2 cellular contexts compared by ENCODE assay signal in genomic region chr3:126267976-126268615, GRCh38.
TF ChIP-seq lines count a peak whose summit lies in the region.

No MANE protein-coding gene starts in this region.

TF ChIP-seq in SK-N-SH, 30 proteins besides CTCF, POLR2A, EP300 and RAD21 (continued from another document):
- TF ChIP-seq TAF1 (IDR thresholded peaks at IDR 0.05; ENCODE audit: borderline replicate concordance, low read depth, low read length) (no peak), PBX3 (IDR thresholded peaks at IDR 0.05) (no peak), NRF1 (IDR thresholded peaks at IDR 0.05; ENCODE audit: low read depth, low read length) (no peak), USF2 (IDR thresholded peaks at IDR 0.05; ENCODE audit: borderline replicate concordance, low read depth, low read length) (no peak), TEAD4 (IDR thresholded peaks at IDR 0.05; ENCODE audit: borderline replicate concordance, insufficient read depth) (no peak), JUND (IDR thresholded peaks at IDR 0.05) (no peak), NFIC (IDR thresholded peaks at IDR 0.05; ENCODE audit: borderline replicate concordance) (no peak), CHD2 (IDR thresholded peaks at IDR 0.05; ENCODE audit: low read length, partially characterized antibody) (no peak), GABPA (IDR thresholded peaks at IDR 0.05; ENCODE audit: low read depth) (no peak), RFX5 (IDR thresholded peaks at IDR 0.05; ENCODE audit: low read length) (no peak), GATA2 (CRISPR knock-in tag; IDR thresholded peaks at IDR 0.05) (no peak), MXI1 (IDR thresholded peaks at IDR 0.05; ENCODE audit: low read depth, low read length) (no peak), USF1 (IDR thresholded peaks at IDR 0.05; ENCODE audit: borderline replicate concordance, low read depth) (no peak)

TF ChIP-seq in SK-N-SH treated with all-trans-retinoic acid at 6 μM for 48 hours, 23 proteins besides CTCF, POLR2A, EP300 and RAD21 (continued from another document):
- TF ChIP-seq ZNF8 (CRISPR knock-in tag; IDR thresholded peaks at IDR 0.05) (no peak), ISL1 (CRISPR knock-in tag; IDR thresholded peaks at IDR 0.05) (no peak), ZC3H10 (CRISPR knock-in tag; IDR thresholded peaks at IDR 0.05) (no peak), CSRNP3 (CRISPR knock-in tag; IDR thresholded peaks at IDR 0.05) (no peak), ARNTL (CRISPR knock-in tag; IDR thresholded peaks at IDR 0.05; ENCODE audit: borderline replicate concordance, low read depth) (no peak), TOX (CRISPR knock-in tag; IDR thresholded peaks at IDR 0.05; ENCODE audit: borderline replicate concordance) (no peak), ZNF70 (CRISPR knock-in tag; IDR thresholded peaks at IDR 0.05) (no peak), PPARA (CRISPR knock-in tag; IDR thresholded peaks at IDR 0.05; ENCODE audit: borderline replicate concordance) (no peak), SNAI2 (CRISPR knock-in tag; IDR thresholded peaks at IDR 0.05) (no peak), CSDC2 (CRISPR knock-in tag; IDR thresholded peaks at IDR 0.05) (no peak), OSR1 (CRISPR knock-in tag; IDR thresholded peaks at IDR 0.05) (no peak), BACH2 (CRISPR knock-in tag; IDR thresholded peaks at IDR 0.05; ENCODE audit: borderline replicate concordance) (no peak), ZNF565 (CRISPR knock-in tag; conservative IDR thresholded peaks at IDR 0.05; ENCODE audit: low read depth) (no peak), ZFP30 (CRISPR knock-in tag; IDR thresholded peaks at IDR 0.05) (no peak), PATZ1 (CRISPR knock-in tag; IDR thresholded peaks at IDR 0.05; ENCODE audit: borderline replicate concordance) (no peak), CREB5 (CRISPR knock-in tag; IDR thresholded peaks at IDR 0.05; ENCODE audit: low read depth) (no peak), ESRRG (CRISPR knock-in tag; IDR thresholded peaks at IDR 0.05) (no peak)
TF ChIP-seq in SK-N-SH treated with all-trans-retinoic acid at 6 μM for 48 hours: peak in this region for 0.
